ENCODE assay signal across 9 cellular contexts in the genomic region with DNA sequence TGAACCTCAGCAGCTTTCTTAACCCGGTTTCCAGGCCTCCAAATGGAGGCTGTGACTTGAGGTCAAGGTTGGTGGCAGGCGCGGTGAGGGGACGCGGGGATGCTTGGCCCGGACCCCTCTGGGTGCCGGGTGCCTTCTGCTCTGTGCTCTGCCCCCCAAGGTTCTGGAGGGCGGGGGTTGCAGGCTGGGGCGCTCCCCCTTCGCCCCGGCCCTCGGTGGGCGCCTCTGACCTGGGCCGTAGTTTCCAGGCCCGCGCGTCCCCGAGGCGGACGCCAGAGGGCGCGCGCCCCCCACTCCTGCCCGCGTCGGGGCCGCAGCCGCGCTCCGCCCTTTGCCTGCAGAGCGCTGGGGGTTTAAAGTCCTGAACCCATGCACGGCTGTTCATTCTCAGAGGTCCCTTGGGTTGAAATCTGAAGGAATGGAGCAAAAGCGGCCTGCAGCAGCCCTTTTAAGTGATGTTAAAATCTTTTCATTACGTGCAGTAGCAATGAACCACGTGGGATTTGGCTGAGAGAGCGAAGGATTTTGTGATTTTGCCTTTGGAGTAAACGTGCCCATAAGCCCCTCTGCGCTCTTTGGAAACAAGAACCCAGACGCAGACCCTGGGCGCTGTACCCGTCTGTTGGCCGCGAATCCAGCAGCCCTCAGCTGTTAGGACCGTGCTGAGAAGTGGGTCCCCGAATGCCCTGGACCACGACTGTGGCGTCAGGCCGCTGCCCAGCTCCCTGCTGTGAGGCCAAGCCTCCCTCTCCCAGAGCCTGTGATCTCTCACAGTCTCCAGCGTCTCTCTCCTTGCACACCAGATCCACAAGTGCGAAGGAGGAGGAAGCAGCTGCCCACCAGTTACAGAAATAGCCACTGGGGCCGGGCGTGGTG.
DNase-seq lines count a peak whose midpoint lies in the region; ATAC-seq, FAIRE-seq and TF ChIP-seq lines count a peak whose summit lies in the region.
"Had no signal": no experiment of that assay in that cellular context is flagged by ENCODE, and none has a peak within 500 bp of the region (broad histone marks: within the 10 kb centered on the region; RNA-seq: fewer than 3 reads in every experiment).

No MANE protein-coding gene starts in this region.

- no peaks in the 10 kb centered on the region for H3K4me1 Mint-ChIP-seq in activated CD8-positive, alpha-beta T cell treated with anti-CD3 and anti-CD28 coated beads for 36 hours (ENCODE audit: low read depth)
- H3K4me1 Mint-ChIP-seq in stimulated activated memory B cell treated with anti-CD40 and anti-IgM and Interleukin-4, amounts not matched to agents 10 μg/mL and 1 μg/mL and 100 μg/mL, for 72 hours = no peaks in the 10 kb centered on the region

- no peak overlapping the region for H3K4me3 ChIP-seq in AG04450 (ENCODE audit: low read depth, low read length)

- POLR2A ChIA-PET in AG04450 (lab: Yijun Ruan, JAX) = no interaction called here
- POLR2A ChIA-PET in activated CD8-positive, alpha-beta T cell treated with anti-CD3 and anti-CD28 coated beads for 36 hours (lab: Charles Lee) = no interaction called here

- H3K9me3 ChIP-seq in AG04450 (ENCODE audit: control insufficient read depth, insufficient read depth, low read length) = no peaks in the 10 kb centered on the region; the same call in 1 of the 2 replicates

- H3K36me3 Mint-ChIP-seq in activated CD8-positive, alpha-beta T cell treated with anti-CD3 and anti-CD28 coated beads for 36 hours (ENCODE audit: low read depth) = no peaks in the 10 kb centered on the region
- H3K36me3 Mint-ChIP-seq in stimulated activated memory B cell treated with anti-CD40 and anti-IgM and Interleukin-4, amounts not matched to agents 10 μg/mL and 1 μg/mL and 100 μg/mL, for 72 hours = peaks cover 9% of the 10 kb centered on the region

- peak; percentile 54 for TF ChIP-seq CTCF in AG04450 (IDR thresholded peaks at IDR 0.05; ENCODE audit: low read depth, low read length)
- TF ChIP-seq CTCF in activated CD8-positive, alpha-beta T cell treated with anti-CD3 and anti-CD28 coated beads for 36 hours (IDR thresholded peaks at IDR 0.05) = peak; percentile 96

- no peaks in the 10 kb centered on the region for H3K9me3 Mint-ChIP-seq in activated CD8-positive, alpha-beta T cell treated with anti-CD3 and anti-CD28 coated beads for 36 hours
- H3K9me3 Mint-ChIP-seq in stimulated activated memory B cell treated with anti-CD40 and anti-IgM and Interleukin-4, amounts not matched to agents 10 μg/mL and 1 μg/mL and 100 μg/mL, for 72 hours = peaks cover 5% of the 10 kb centered on the region
- H3K9me3 Mint-ChIP-seq: dendritic cell treated with granulocyte-macrophage colony-stimulating factor and Interleukin-4, amounts not matched to agents 40 ng/mL and 50 ng/mL, for 4 days had no signal

- DNase-seq in AG04450 (ENCODE audit: low read depth, low spot score) (no peak), GM12891 (ENCODE audit: insufficient read length, low spot score) (peak; percentile 88), iPS-NIHi11 (ENCODE audit: low spot score) (peak; percentile 93), NCI-H2029 treated with DMSO at 0.1 percent for 48 hours (lab: John Stamatoyannopoulos, UW) (no peak), middle frontal gyrus (ENCODE audit: extremely low spot score, low spot score) (no peak)
- peak; percentile 27 for DNase-seq in activated CD8-positive, alpha-beta T cell treated with anti-CD3 and anti-CD28 coated beads for 36 hours

- intact Hi-C loops in activated CD8-positive, alpha-beta T cell treated with anti-CD3 and anti-CD28 coated beads for 36 hours (cut with micrococcal nuclease) = no loop called here

- H3K27ac Mint-ChIP-seq in activated CD8-positive, alpha-beta T cell treated with anti-CD3 and anti-CD28 coated beads for 36 hours = no peak overlapping the region
- H3K27ac Mint-ChIP-seq in stimulated activated memory B cell treated with anti-CD40 and anti-IgM and Interleukin-4, amounts not matched to agents 10 μg/mL and 1 μg/mL and 100 μg/mL, for 72 hours = no peak overlapping the region
- H3K27ac Mint-ChIP-seq: dendritic cell treated with granulocyte-macrophage colony-stimulating factor and Interleukin-4, amounts not matched to agents 40 ng/mL and 50 ng/mL, for 4 days had no signal

- H3K27ac ChIP-seq in AG04450 (ENCODE audit: low read depth, low read length) = no peak overlapping the region

- FAIRE-seq in GM12891 (lab: Jason Lieb, UNC) = no peak

- no peaks in the 10 kb centered on the region for H3K27me3 ChIP-seq in AG04450 (ENCODE audit: control insufficient read depth, insufficient read depth, low read length)

- CTCF ChIA-PET in AG04450 (lab: Charles Lee) = interaction anchor here (0.6 to 1.4 kb wide), 5 partner anchors 11 to 1609 kb away, joined by 3 to 10 read pairs (median 7); no protein-coding TSS in a partner anchor
- CTCF ChIA-PET in activated CD8-positive, alpha-beta T cell treated with anti-CD3 and anti-CD28 coated beads for 36 hours (lab: Charles Lee) = interaction anchor here (0.7 to 1.6 kb wide), 3 partner anchors 10 to 111 kb away, joined by 3 to 6 read pairs (median 3); no protein-coding TSS in a partner anchor

- peak; percentile 80 for ATAC-seq in HG03159 (IDR thresholded peaks at IDR 0.05; ENCODE audit: unreplicated experiment)
- ATAC-seq in activated CD8-positive, alpha-beta T cell treated with anti-CD3 and anti-CD28 coated beads for 36 hours = peak; percentile 77
- ATAC-seq in stimulated activated memory B cell treated with anti-CD40 and anti-IgM and Interleukin-4, amounts not matched to agents 10 μg/mL and 1 μg/mL and 100 μg/mL, for 72 hours = peak; percentile 61

- no peak overlapping the region for H3K4me3 Mint-ChIP-seq in activated CD8-positive, alpha-beta T cell treated with anti-CD3 and anti-CD28 coated beads for 36 hours
- H3K4me3 Mint-ChIP-seq in stimulated activated memory B cell treated with anti-CD40 and anti-IgM and Interleukin-4, amounts not matched to agents 10 μg/mL and 1 μg/mL and 100 μg/mL, for 72 hours = no peak overlapping the region
- H3K4me3 Mint-ChIP-seq: dendritic cell treated with granulocyte-macrophage colony-stimulating factor and Interleukin-4, amounts not matched to agents 40 ng/mL and 50 ng/mL, for 4 days had no signal

- peaks cover 7% of the 10 kb centered on the region for H3K27me3 Mint-ChIP-seq in activated CD8-positive, alpha-beta T cell treated with anti-CD3 and anti-CD28 coated beads for 36 hours
- H3K27me3 Mint-ChIP-seq in stimulated activated memory B cell treated with anti-CD40 and anti-IgM and Interleukin-4, amounts not matched to agents 10 μg/mL and 1 μg/mL and 100 μg/mL, for 72 hours = peaks cover 12% of the 10 kb centered on the region

- no peak for TF ChIP-seq POLR2A in GM12891 (IDR thresholded peaks at IDR 0.05; ENCODE audit: low read depth, low read length)

TF ChIP-seq in GM12891, 5 proteins besides CTCF, POLR2A, EP300 and RAD21:
- no peak for TF ChIP-seq POLR2AphosphoS5 (IDR thresholded peaks at IDR 0.05; ENCODE audit: low read depth, low read length)
- TF ChIP-seq POU2F2 (IDR thresholded peaks at IDR 0.05; ENCODE audit: low read depth, low read length) = no peak
- TF ChIP-seq PAX5 (IDR thresholded peaks at IDR 0.05; ENCODE audit: insufficient read depth, low read length, severe bottlenecking) = no peak
- no peak for TF ChIP-seq SPI1 (IDR thresholded peaks at IDR 0.05; ENCODE audit: low read depth, low read length)
- no peak for TF ChIP-seq TAF1 (IDR thresholded peaks at IDR 0.05; ENCODE audit: low read depth, low read length)

Comparison
In these comparisons a context has a peak if more than half of its experiments do, and no peak if none do; other contexts are left out.
1. DNase-seq: peak in GM12891 (single experiment), activated CD8-positive, alpha-beta T cell treated with anti-CD3 and anti-CD28 coated beads for 36 hours (single experiment) and iPS-NIHi11 (single experiment); none in AG04450 (single experiment), NCI-H2029 treated with DMSO at 0.1 percent for 48 hours (single experiment) and middle frontal gyrus (single experiment).
2. Peak in every context shown above with its lines, with median percentiles within 50 percentile points of each other: ATAC-seq.